Comparison of ENCODE assay signal across 30 cellular contexts in genomic region chr17:74698069-74698468, GRCh38. TPM values are rescaled to one million over a fixed set of nuclear protein-coding genes. Genes with fewer than 3 reads are reported as not detected.
DNase-seq lines count a peak whose midpoint lies in the region; ATAC-seq, FAIRE-seq and TF ChIP-seq lines count a peak whose summit lies in the region.
"Had no signal": no experiment of that assay in that cellular context is flagged by ENCODE, and none has a peak within 500 bp of the region (broad histone marks: within the 10 kb centered on the region; RNA-seq: fewer than 3 reads in every experiment).

No MANE protein-coding gene starts in this region.

- no peaks in the 10 kb centered on the region for H3K79me2 ChIP-seq in mammary epithelial cell (ENCODE audit: insufficient read depth, low read length)

- no peak overlapping the region for H3K27ac ChIP-seq in BLaER1 treated with 17β-estradiol and CSF1 and Interleukin-3, amounts not matched to agents 10 nM and 100 nM
- H3K27ac ChIP-seq in neuronal stem cell (replicated peaks; ENCODE audit: low read length) (no peak overlapping the region), mammary epithelial cell (ENCODE audit: insufficient read depth, low read depth, low read length) (no peak overlapping the region)

- no peak overlapping the region for H4K8ac ChIP-seq in neuronal stem cell (ENCODE audit: low read depth, low read length)

- H3K9me3 ChIP-seq in BLaER1 treated with 17β-estradiol and CSF1 and Interleukin-3, amounts not matched to agents 10 nM and 100 nM (replicated peaks in 1 of 11): peaks cover 0 to 8% (median 0%) of the 10 kb centered on the region in 11 experiments; a peak in 6 of 22 replicates
- H3K9me3 ChIP-seq in neuronal stem cell (replicated peaks in 1 of 2; ENCODE audit: control insufficient read depth in 2 of 2, insufficient read depth in 1 of 2, low read depth in 1 of 2, low read length in 2 of 2) (no peaks in the 10 kb centered on the region), mammary epithelial cell (replicated peaks; ENCODE audit: insufficient read depth, low read length) (no peaks in the 10 kb centered on the region)
- H3K9me3 ChIP-seq: BE2C, Caco-2 had no signal

- in situ Hi-C loops in mammary epithelial cell (cut with MboI; ENCODE audit: low sequenced_read_pairs in 2 of 2): no loop called here

- no peak overlapping the region for H2BK120ac ChIP-seq in neuronal stem cell (ENCODE audit: low read depth, low read length)

- no peak overlapping the region for H2AFZ ChIP-seq in neuronal stem cell (ENCODE audit: low read length)
- no peak overlapping the region for H2AFZ ChIP-seq in mammary epithelial cell (ENCODE audit: low read depth, low read length)

- dilution Hi-C loops in mammary epithelial cell (cut with HindIII; ENCODE audit: low sequenced_read_pairs): no loop called here

- peak overlapping the region; percentile 15 for H3K18ac ChIP-seq in neuronal stem cell (ENCODE audit: low read length)

- intact Hi-C loops in mammary epithelial cell (cut with micrococcal nuclease): no loop called here

- H3K23ac ChIP-seq in neuronal stem cell (ENCODE audit: low read depth, low read length, poor library complexity): no peak overlapping the region

- CTCF ChIA-PET in mammary epithelial cell (lab: Charles Lee; ENCODE audit: low non-redundant PET): no interaction called here

- peak; percentile 48 for FAIRE-seq in urothelium cell line (lab: Jason Lieb, UNC)
- FAIRE-seq: A204.1, D721Med had no signal

- TF ChIP-seq CTCF in GM20000 (IDR thresholded peaks at IDR 0.05; ENCODE audit: extremely low read depth, missing control alignments): no peak
- no peak for TF ChIP-seq CTCF in mammary epithelial cell (conservative IDR thresholded peaks at IDR 0.05 in 1 of 2, IDR thresholded peaks at IDR 0.05 in 1 of 2; ENCODE audit: extremely low read depth in 1 of 2, insufficient read depth in 1 of 2, low read depth in 1 of 2, low read length in 2 of 2)

- no peaks in the 10 kb centered on the region for H3K79me1 ChIP-seq in neuronal stem cell (ENCODE audit: low read depth, low read length)

- H3K27me3 ChIP-seq in BLaER1 treated with 17β-estradiol and CSF1 and Interleukin-3, amounts not matched to agents 10 nM and 100 nM: no peaks in the 10 kb centered on the region
- H3K27me3 ChIP-seq in neuronal stem cell (ENCODE audit: control insufficient read depth in 3 of 3, insufficient read depth in 3 of 3, low read depth in 1 of 3, low read length in 3 of 3): peaks cover 0 to 34% (median 0%) of the 10 kb centered on the region in 3 experiments
- no peaks in the 10 kb centered on the region for H3K27me3 ChIP-seq in mammary epithelial cell (ENCODE audit: insufficient read depth, low read length)

- peaks cover 0 to 68% (median 0%) of the 10 kb centered on the region in 11 experiments; a peak in 5 of 22 replicates for H3K36me3 ChIP-seq in BLaER1 treated with 17β-estradiol and CSF1 and Interleukin-3, amounts not matched to agents 10 nM and 100 nM
- no peaks in the 10 kb centered on the region for H3K36me3 ChIP-seq in neuronal stem cell (replicated peaks in 1 of 2; ENCODE audit: control insufficient read depth in 2 of 2, insufficient read depth in 2 of 2, low read length in 2 of 2)
- H3K36me3 ChIP-seq in mammary epithelial cell (ENCODE audit: insufficient read depth, low read length): no peaks in the 10 kb centered on the region
- H3K36me3 ChIP-seq: BE2C had no signal

- H3K4me2 ChIP-seq in BLaER1 treated with 17β-estradiol and CSF1 and Interleukin-3, amounts not matched to agents 10 nM and 100 nM: peak overlapping the region; percentile 21 to 87 (median 48); a peak in 18 of 22 replicates
- H3K4me2 ChIP-seq in neuronal stem cell (ENCODE audit: insufficient read depth, low read length, poor library complexity, severe bottlenecking) (no peak overlapping the region), mammary epithelial cell (ENCODE audit: insufficient read depth, low read depth, low read length) (no peak overlapping the region)

- peaks cover 0 to 11% (median 0%) of the 10 kb centered on the region in 11 experiments; a peak in 2 of 22 replicates for H4K20me1 ChIP-seq in BLaER1 treated with 17β-estradiol and CSF1 and Interleukin-3, amounts not matched to agents 10 nM and 100 nM
- no peaks in the 10 kb centered on the region for H4K20me1 ChIP-seq in mammary epithelial cell (ENCODE audit: insufficient read depth, low read length)

- H2BK12ac ChIP-seq in neuronal stem cell (ENCODE audit: low read length): no peak overlapping the region

- H3K4me1 ChIP-seq in BLaER1 treated with 17β-estradiol and CSF1 and Interleukin-3, amounts not matched to agents 10 nM and 100 nM: peaks cover 5 to 74% (median 29%) of the 10 kb centered on the region in 10 experiments; a peak in 19 of 20 replicates
- peaks cover 0 to 2% of the 10 kb centered on the region in 2 donors for H3K4me1 ChIP-seq in neuronal stem cell (ENCODE audit: control insufficient read depth in 2 of 2, insufficient read depth in 1 of 2, low read depth in 1 of 2, low read length in 2 of 2)
- H3K4me1 ChIP-seq in mammary epithelial cell (ENCODE audit: insufficient read depth, low read length): no peaks in the 10 kb centered on the region
- H3K4me1 ChIP-seq: BE2C, Caco-2 had no signal

- peak overlapping the region; percentile 43 for H2BK15ac ChIP-seq in neuronal stem cell (ENCODE audit: low read length)

- no peak overlapping the region for H4K91ac ChIP-seq in neuronal stem cell (ENCODE audit: low read depth, low read length, poor library complexity)

- peak overlapping the region; percentile 25 for H3K14ac ChIP-seq in neuronal stem cell (ENCODE audit: low read length)

- no peak overlapping the region for H2BK5ac ChIP-seq in neuronal stem cell (ENCODE audit: low read length)

- H3K4ac ChIP-seq in neuronal stem cell (ENCODE audit: low read length): no peak overlapping the region

- WGBS in neuronal stem cell (ENCODE audit: extremely low coverage in 2 of 2, insufficient read length in 2 of 2, insufficient replicate concordance in 1 of 2), 2 donors: no CpG with 5 or more reads among the region's 7 CpGs
- 59% methylated on average over 3 of the region's 7 CpGs for WGBS in mammary epithelial cell (ENCODE audit: low coverage, missing lambda C conversion rate)

- DNase-seq in GM20000 (ENCODE audit: low spot score) (peak; percentile 5), neuronal stem cell (ENCODE audit: low spot score) (no peak), urothelium cell line (ENCODE audit: low spot score) (no peak), mammary epithelial cell (no peak), GOT3 (lab: John Stamatoyannopoulos, UW) (no peak)
- DNase-seq: 8988T; ACHN; BE2C; C1 segment of cervical spinal cord; Caco-2; Calu3; CD4-positive, alpha-beta T cell; CD8-positive, alpha-beta T cell; DMS 273 treated with DMSO at 0.1 percent for 48 hours; DMS153; DMS53; DMS79; DND-41; EL; GDM1 had no signal

- H3K9ac ChIP-seq in BLaER1 treated with 17β-estradiol and CSF1 and Interleukin-3, amounts not matched to agents 10 nM and 100 nM: no peak overlapping the region
- H3K9ac ChIP-seq in neuronal stem cell (ENCODE audit: low read depth, low read length, poor library complexity): peak overlapping the region; percentile 30
- no peak overlapping the region for H3K9ac ChIP-seq in mammary epithelial cell (ENCODE audit: insufficient read depth, low read length)

- ATAC-seq in HG03521 (IDR thresholded peaks at IDR 0.05; ENCODE audit: unreplicated experiment): no peak
- no peak for ATAC-seq in HG03039 (IDR thresholded peaks at IDR 0.05; ENCODE audit: unreplicated experiment)
- ATAC-seq: CD8-positive, alpha-beta T cell had no signal

- no peak overlapping the region for H2AK5ac ChIP-seq in neuronal stem cell (ENCODE audit: low read depth, low read length)

- H3K4me3 ChIP-seq in BLaER1 treated with 17β-estradiol and CSF1 and Interleukin-3, amounts not matched to agents 10 nM and 100 nM: no peak overlapping the region
- H3K4me3 ChIP-seq in neuronal stem cell (ENCODE audit: low read length in 2 of 2) (no peak overlapping the region), mammary epithelial cell (replicated peaks in 1 of 3; ENCODE audit: insufficient read depth in 1 of 3, low read depth in 2 of 3, low read length in 3 of 3) (no peak overlapping the region)
- H3K4me3 ChIP-seq: GM12878 had no signal

- BruUV-seq in mammary epithelial cell (replicated peaks; lab: Mats Ljungman, UMichigan): no TSS peak

RNA-seq across cellular contexts. Expression of gene CD300LF, which starts 14.7 kb away (rescaled TPM):
- polyA plus RNA-seq in neuronal stem cell (2013, experiment 1 of 2): not detected
- not detected for polyA plus RNA-seq in neuronal stem cell (2013, experiment 2 of 2)
- not detected for total RNA-seq in mammary epithelial cell
- polyA plus RNA-seq in mammary epithelial cell: not detected
- not detected for polyA minus RNA-seq in mammary epithelial cell
- total RNA-seq: A673; Calu3; CD8-positive, alpha-beta T cell; Daoy; G401; GM12878 had no signal
- polyA plus RNA-seq: AG04450 had no signal

RNA-seq across cellular contexts. Expression of gene RAB37, which starts 39.0 kb away (rescaled TPM):
- polyA plus RNA-seq in neuronal stem cell (2013, experiment 1 of 2): 1.6 TPM
- polyA plus RNA-seq in neuronal stem cell (2013, experiment 2 of 2): 1.4 TPM
- not detected for total RNA-seq in mammary epithelial cell
- not detected for polyA plus RNA-seq in mammary epithelial cell
- not detected for polyA minus RNA-seq in mammary epithelial cell
- total RNA-seq: A673, Daoy had no signal

RNA-seq across cellular contexts. Expression of gene NHERF1, which starts 50.4 kb away (rescaled TPM):
- polyA plus RNA-seq in neuronal stem cell (2013, experiment 1 of 2): 67.4 TPM
- 67.1 TPM for polyA plus RNA-seq in neuronal stem cell (2013, experiment 2 of 2)
- 10 to 100 TPM in 1 of 2 donors, 1 to 10 TPM in 1; 5.8 to 24.6 TPM for total RNA-seq in mammary epithelial cell
- polyA plus RNA-seq in mammary epithelial cell: 36.3 TPM
- 59.6 TPM for polyA minus RNA-seq in mammary epithelial cell

Comparison
In these comparisons a context has a peak if more than half of its experiments do, and no peak if none do; other contexts are left out.
1. H3K4me2 ChIP-seq: peak in BLaER1 treated with 17β-estradiol and CSF1 and Interleukin-3, amounts not matched to agents 10 nM and 100 nM (11 of 11); none in neuronal stem cell (single experiment) and mammary epithelial cell (single experiment).